In the genomic region with DNA sequence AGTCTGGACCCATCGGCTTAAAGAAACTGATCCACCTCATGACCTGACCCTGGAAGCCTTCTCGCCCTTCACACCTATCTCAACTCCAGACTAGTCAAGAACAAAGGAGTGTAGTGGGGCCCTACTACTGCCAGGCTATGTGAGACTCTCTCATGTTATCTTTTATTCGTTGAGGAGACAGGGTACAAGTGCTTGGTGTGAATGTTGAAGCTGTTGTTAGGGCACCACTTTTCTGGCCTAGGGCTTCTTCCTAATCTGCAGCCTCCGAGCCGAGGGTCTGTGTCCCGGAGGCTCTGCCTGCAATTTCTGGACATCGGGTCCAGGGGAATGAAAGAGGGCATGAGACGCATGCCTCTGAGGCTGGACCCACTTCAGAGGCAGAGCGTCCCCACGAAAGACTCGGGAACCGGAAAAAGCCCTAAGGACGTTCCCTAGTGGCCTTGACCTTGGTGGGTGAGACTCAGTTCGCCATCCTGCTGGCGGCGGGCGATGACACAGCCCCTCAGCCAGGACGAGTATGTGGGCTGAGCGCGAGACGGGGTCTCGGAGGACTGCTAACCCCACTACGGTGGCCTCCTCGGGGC, we compare ENCODE assay signal across 8 cellular contexts. TPM values are rescaled to one million over a fixed set of nuclear protein-coding genes. Genes with fewer than 3 reads are reported as not detected.
DNase-seq lines count a peak whose midpoint lies in the region; ATAC-seq and TF ChIP-seq lines count a peak whose summit lies in the region.

No MANE protein-coding gene starts in this region.

- peaks cover 5% of the 10 kb centered on the region for H3K9me3 Mint-ChIP-seq in activated T-cell treated with anti-CD3 and anti-CD28 coated beads, Interleukin-2, amount 50 U/mL, for 24 hours

- peaks cover 40% of the 10 kb centered on the region for H3K4me1 Mint-ChIP-seq in activated T-cell treated with anti-CD3 and anti-CD28 coated beads, Interleukin-2, amount 50 U/mL, for 24 hours (ENCODE audit: low read depth)

- no peak for DNase-seq in activated T-cell treated with anti-CD3 and anti-CD28 coated beads, Interleukin-2, amount 50 U/mL, for 24 hours
- DNase-seq in activated T-cell treated with anti-CD3 and anti-CD28 coated beads, Interleukin-2, amount 50 U/mL, for 1 hour, result no peak
- DNase-seq in NCI-H1436 treated with DMSO at 0.1 percent for 48 hours (lab: John Stamatoyannopoulos, UW) (no peak), HK-2 (ENCODE audit: unreplicated experiment) (no peak), DMS153 (lab: John Stamatoyannopoulos, UW) (no peak)

- H3K4me1 ChIP-seq in gastroesophageal sphincter (peaks cover 0 to 33% (median 7%) of the 10 kb centered on the region in 3 donors), skeletal muscle satellite cell (ENCODE audit: control insufficient read depth, insufficient read depth, low read length) (peaks cover 13% of the 10 kb centered on the region)

- H3K4me3 ChIP-seq in WI38 (ENCODE audit: low read depth, low read length) (peak overlapping the region; percentile 99), gastroesophageal sphincter (peak overlapping the region; percentile 84 to 98), skeletal muscle satellite cell (ENCODE audit: low read length) (peak overlapping the region; percentile 96)

- no peaks in the 10 kb centered on the region for H3K27me3 ChIP-seq in gastroesophageal sphincter
- H3K27me3 ChIP-seq in skeletal muscle satellite cell (ENCODE audit: control insufficient read depth, insufficient read depth, low read length), result no peaks in the 10 kb centered on the region

- peak overlapping the region; percentile 83 to 90 (median 86) for H3K27ac ChIP-seq in gastroesophageal sphincter

- no peaks in the 10 kb centered on the region for H3K9me3 ChIP-seq in gastroesophageal sphincter
- no peaks in the 10 kb centered on the region for H3K9me3 ChIP-seq in skeletal muscle satellite cell (replicated peaks; ENCODE audit: low read length)

- H3K36me3 ChIP-seq in gastroesophageal sphincter (no peaks in the 10 kb centered on the region), skeletal muscle satellite cell (ENCODE audit: insufficient read depth, low read length) (no peaks in the 10 kb centered on the region)

- ATAC-seq in gastroesophageal sphincter, result no peak

- no peak for TF ChIP-seq POLR2A in gastroesophageal sphincter (IDR thresholded peaks at IDR 0.05)

- H3K27me3 Mint-ChIP-seq in activated T-cell treated with anti-CD3 and anti-CD28 coated beads, Interleukin-2, amount 50 U/mL, for 24 hours, result no peaks in the 10 kb centered on the region

- TF ChIP-seq CTCF in WI38 (IDR thresholded peaks at IDR 0.05; ENCODE audit: low read depth, low read length), result no peak
- TF ChIP-seq CTCF in gastroesophageal sphincter (IDR thresholded peaks at IDR 0.05), result no peak

- peak overlapping the region; percentile 93 for H3K4me2 ChIP-seq in skeletal muscle satellite cell (ENCODE audit: low read length)

- peak overlapping the region; percentile 94 for H3K9ac ChIP-seq in skeletal muscle satellite cell (ENCODE audit: low read depth, low read length)

- no peak for TF ChIP-seq EP300 in gastroesophageal sphincter (IDR thresholded peaks at IDR 0.05)

- 12 to 17% methylated on average over 3 to 7 of the region's 24 CpGs for WGBS in gastroesophageal sphincter (ENCODE audit: low coverage in 1 of 2), 2 donors

- peaks cover 43% of the 10 kb centered on the region for H3K36me3 Mint-ChIP-seq in activated T-cell treated with anti-CD3 and anti-CD28 coated beads, Interleukin-2, amount 50 U/mL, for 24 hours (ENCODE audit: low read depth)

- peak overlapping the region; percentile 93 for H3K4me3 Mint-ChIP-seq in activated T-cell treated with anti-CD3 and anti-CD28 coated beads, Interleukin-2, amount 50 U/mL, for 24 hours

- peak overlapping the region; percentile 94 for H3K27ac Mint-ChIP-seq in activated T-cell treated with anti-CD3 and anti-CD28 coated beads, Interleukin-2, amount 50 U/mL, for 24 hours

RNA-seq across cellular contexts. Expression of a gene that starts 0.7 kb away (rescaled TPM):
- 10 to 100 TPM; 20.9 to 51.7 (median 30.8) TPM for total RNA-seq in gastroesophageal sphincter
- total RNA-seq in skeletal muscle satellite cell (2012; rRNA removed), result 29.7 and 31.9 TPM in 2 replicates
